In genomic region chr1:183841950-183842816, GRCh38 we compare ENCODE assay signal across 8 cellular contexts. TPM values are rescaled to one million over a fixed set of nuclear protein-coding genes. Genes with fewer than 3 reads are reported as not detected.
A peak's percentile ranks its signal among the peaks of the same experiment; 100 is the strongest.
DNase-seq lines count a peak whose midpoint lies in the region; ATAC-seq and TF ChIP-seq lines count a peak whose summit lies in the region.

No MANE protein-coding gene starts in this region.

- H3K27me3 ChIP-seq in endocrine pancreas (ENCODE audit: control insufficient read depth, insufficient read depth, low read length) = no peaks in the 10 kb centered on the region

- H3K9me3 ChIP-seq in endocrine pancreas (ENCODE audit: control insufficient read depth, low read length) = no peaks in the 10 kb centered on the region

- H3K4me1 ChIP-seq in endocrine pancreas (ENCODE audit: control insufficient read depth, insufficient read depth, low read length) = peaks cover 13% of the 10 kb centered on the region

- ATAC-seq in GM18907 (IDR thresholded peaks at IDR 0.05; ENCODE audit: unreplicated experiment) (peak; percentile 89), HG03097 (IDR thresholded peaks at IDR 0.05; ENCODE audit: low FRiP score, unreplicated experiment) (peak; percentile 75)

- in situ Hi-C loops in SK-MEL-5 (cut with HindIII; ENCODE audit: low pct_unique_long_range_greater_than_20kb, low sequenced_read_pairs) = no loop called here

- H3K9ac ChIP-seq in endocrine pancreas (ENCODE audit: control insufficient read depth, insufficient read depth, low read length) = no peak overlapping the region

- peak overlapping the region; percentile 44 to 57 (median 45) for H3K4me3 Mint-ChIP-seq in nephron

- H3K36me3 ChIP-seq in endocrine pancreas (ENCODE audit: control insufficient read depth, insufficient read depth, low read length) = no peaks in the 10 kb centered on the region

- H3K27ac Mint-ChIP-seq in nephron = peak overlapping the region; percentile 87 to 97 (median 90)

- no peaks in the 10 kb centered on the region for H3K9me3 Mint-ChIP-seq in nephron

- peak overlapping the region; percentile 80 for H3K4me3 ChIP-seq in endocrine pancreas (ENCODE audit: control insufficient read depth, insufficient read depth, low read length)

- H3K4me1 Mint-ChIP-seq in nephron = peaks cover 57% of the 10 kb centered on the region

- peaks cover 28% of the 10 kb centered on the region for H3K36me3 Mint-ChIP-seq in nephron (ENCODE audit: low read depth)

- DNase-seq in Ammon's horn (ENCODE audit: low spot score) (peak; percentile 35), SK-MEL-5 (ENCODE audit: low read depth, low spot score) (peak; percentile 42), NCI-H2029 (lab: John Stamatoyannopoulos, UW) (no peak), DMS79 (lab: John Stamatoyannopoulos, UW) (no peak)

- no peaks in the 10 kb centered on the region for H3K27me3 Mint-ChIP-seq in nephron (ENCODE audit: low read depth)

- no peak for TF ChIP-seq CTCF in nephron (IDR thresholded peaks at IDR 0.05; ENCODE audit: unreplicated experiment in 3 of 3)

RNA-seq across cellular contexts. Expression of gene RGL1, which starts 37.3 kb away (rescaled TPM):
- total RNA-seq in SK-MEL-5 (2014; rRNA removed; shearing (Covaris generic)) = 5.9 and 6.0 TPM in 2 replicates
- 2.6 and 3.7 TPM in 2 replicates for polyA plus RNA-seq in SK-MEL-5 (2015; cell fraction: cytosol; rRNA removed)
- polyA plus RNA-seq in SK-MEL-5 (2015; cell fraction: nucleus; rRNA removed) = 3.0 and 4.4 TPM in 2 replicates

Comparison
In these comparisons a context has a peak if more than half of its experiments do, and no peak if none do; other contexts are left out.
1. DNase-seq: peak in Ammon's horn (single experiment) and SK-MEL-5 (single experiment); none in NCI-H2029 (single experiment) and DMS79 (single experiment).